Comparison of ENCODE assay signal across 1 cellular context in genomic region chr17:58527949-58528348, GRCh38.
TF ChIP-seq lines count a peak whose summit lies in the region.

No MANE protein-coding gene starts in this region.

TF ChIP-seq in K562, 482 proteins besides CTCF, POLR2A, EP300 and RAD21:
- TF ChIP-seq ARID1B (IDR thresholded peaks at IDR 0.05) (no peak), SMAD2 (IDR thresholded peaks at IDR 0.05; ENCODE audit: low read depth, low read length) (no peak), ZNF398 (CRISPR knock-in tag; IDR thresholded peaks at IDR 0.05) (no peak), EZH2 (IDR thresholded peaks at IDR 0.05; ENCODE audit: borderline replicate concordance, low read depth, low read length) (no peak), ETS2 (tag; IDR thresholded peaks at IDR 0.05; ENCODE audit: borderline replicate concordance, poor library complexity, severe bottlenecking) (no peak), TFAM (CRISPR knock-in tag; conservative IDR thresholded peaks at IDR 0.05) (no peak), CBFA2T2 (conservative IDR thresholded peaks at IDR 0.05) (peak; percentile 31; the same call in 1 of the 2 replicates), CBFA2T3 (IDR thresholded peaks at IDR 0.05) (peak; percentile 37; the same call in 1 of the 2 replicates), ATF7 (IDR thresholded peaks at IDR 0.05) (no peak), ZNF316 (IDR thresholded peaks at IDR 0.05) (no peak), ZFP1 (CRISPR knock-in tag; IDR thresholded peaks at IDR 0.05) (no peak), ETV6 (IDR thresholded peaks at IDR 0.05; ENCODE audit: borderline replicate concordance in 1 of 2, low read depth in 2 of 2, low read length in 1 of 2) (no peak), ETV6 (CRISPR knock-in tag; IDR thresholded peaks at IDR 0.05; ENCODE audit: borderline replicate concordance) (no peak), YBX1 (IDR thresholded peaks at IDR 0.05) (no peak)
TF ChIP-seq in K562: peak in this region for 2.
